In the genomic region with DNA sequence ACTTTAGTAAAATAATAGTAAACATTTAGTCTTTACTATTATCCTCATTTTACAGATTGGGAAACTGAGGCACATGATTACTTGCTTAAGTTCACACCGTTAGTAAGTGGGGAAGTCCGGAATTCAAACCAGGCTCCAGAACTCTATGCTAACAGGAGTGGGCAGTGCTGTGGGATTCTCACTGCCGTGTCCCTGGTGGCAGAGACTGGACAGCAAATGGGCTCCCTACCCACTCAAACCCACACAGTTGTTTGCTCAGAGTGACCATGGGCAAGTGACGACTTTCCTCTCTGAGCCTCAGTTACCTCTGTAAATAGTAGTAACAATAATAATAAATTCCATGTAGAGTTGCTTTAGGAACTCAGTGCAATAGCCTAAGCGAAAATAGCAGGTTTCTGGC, we compare ENCODE assay signal across 10 cellular contexts. TPM values are rescaled to one million over a fixed set of nuclear protein-coding genes. Genes with fewer than 3 reads are reported as not detected.
DNase-seq lines count a peak whose midpoint lies in the region; ATAC-seq and TF ChIP-seq lines count a peak whose summit lies in the region.
"Had no signal": no experiment of that assay in that cellular context is flagged by ENCODE, and none has a peak within 500 bp of the region (broad histone marks: within the 10 kb centered on the region; RNA-seq: fewer than 3 reads in every experiment).

No MANE protein-coding gene starts in this region.

- no peak for TF ChIP-seq POLR2A in IMR-90 (IDR thresholded peaks at IDR 0.05; ENCODE audit: low read depth, low read length)

- peak overlapping the region; percentile 37; the same call in 1 of the 2 replicates for H3K56ac ChIP-seq in IMR-90 (ENCODE audit: extremely low read depth, insufficient read depth, low read length)

- no peaks in the 10 kb centered on the region for H4K20me1 ChIP-seq in IMR-90 (ENCODE audit: insufficient read depth, low read length)

- H3K9ac ChIP-seq in IMR-90 (ENCODE audit: low read depth, low read length) (no peak overlapping the region), liver (ENCODE audit: low read depth in 1 of 2, low read length in 2 of 2) (peak overlapping the region in 1 of 2 donors; percentile 67), skeletal muscle tissue (ENCODE audit: low read depth in 1 of 3, low read length in 3 of 3) (peak overlapping the region in 2 of 3 donors; percentile 50 to 57)

- peak overlapping the region; percentile 83; the same call in 1 of the 2 replicates for H2BK120ac ChIP-seq in IMR-90 (ENCODE audit: low read depth, low read length)

- H2BK20ac ChIP-seq in IMR-90 (ENCODE audit: low read depth, low read length) = peak overlapping the region; percentile 53

- peak overlapping the region; percentile 54; the same call in 1 of the 2 replicates for H2AK5ac ChIP-seq in IMR-90 (ENCODE audit: low read depth, low read length)

- peaks cover 14% of the 10 kb centered on the region for H3K36me3 Mint-ChIP-seq in brain

- no peak overlapping the region for H3K4me2 ChIP-seq in IMR-90 (ENCODE audit: low read depth, low read length)

- H3K4me1 ChIP-seq in IMR-90 (ENCODE audit: control insufficient read depth, insufficient read depth, low read length) (peaks cover 9% of the 10 kb centered on the region), liver (ENCODE audit: control insufficient read depth in 4 of 4, insufficient read depth in 4 of 4, low read length in 3 of 4) (peaks cover 0 to 36% (median 30%) of the 10 kb centered on the region in 4 donors), skeletal muscle tissue (ENCODE audit: control insufficient read depth in 3 of 3, insufficient read depth in 3 of 3, low read length in 3 of 3) (peaks cover 3 to 7% (median 6%) of the 10 kb centered on the region in 3 donors), heart right ventricle (peaks cover 0 to 12% (median 4%) of the 10 kb centered on the region in 9 donors)

- peak overlapping the region; percentile 65 to 80 (median 74) for H3K4me3 Mint-ChIP-seq in brain
- H3K4me3 Mint-ChIP-seq: activated naive CD8-positive, alpha-beta T cell treated with anti-CD3 and anti-CD28 coated beads, Interleukin-2, amount 10 ng/mL, durations not matched to agents 7 days and 5 days had no signal

- H4K5ac ChIP-seq in IMR-90 (ENCODE audit: low read depth, low read length) = no peak overlapping the region

- H2AK9ac ChIP-seq in IMR-90 (replicated peaks; ENCODE audit: low read depth, low read length, poor library complexity) = no peak overlapping the region

- no peak for TF ChIP-seq RAD21 in IMR-90 (IDR thresholded peaks at IDR 0.05; ENCODE audit: low read length)
- no peak for TF ChIP-seq RAD21 in liver (IDR thresholded peaks at IDR 0.05)

- no peak overlapping the region for H2BK5ac ChIP-seq in IMR-90 (ENCODE audit: low read depth, low read length, poor library complexity, severe bottlenecking)

- peaks cover 51% of the 10 kb centered on the region for H3K4me1 Mint-ChIP-seq in brain

- TF ChIP-seq CTCF in IMR-90 (conservative IDR thresholded peaks at IDR 0.05; ENCODE audit: low read depth, low read length) (no peak), brain (conservative IDR thresholded peaks at IDR 0.05) (no peak), liver (IDR thresholded peaks at IDR 0.05; ENCODE audit: low read depth, low read length, missing input control) (no peak), heart right ventricle (IDR thresholded peaks at IDR 0.05) (no peak)

- peak overlapping the region; percentile 35; the same call in 1 of the 2 replicates for H3K4ac ChIP-seq in IMR-90 (ENCODE audit: low read depth, low read length)

- H3K9me3 Mint-ChIP-seq in brain = no peaks in the 10 kb centered on the region
- H3K9me3 Mint-ChIP-seq: activated naive CD8-positive, alpha-beta T cell treated with anti-CD3 and anti-CD28 coated beads, Interleukin-2, amount 10 ng/mL, durations not matched to agents 7 days and 5 days had no signal

- H3K9me3 ChIP-seq in IMR-90 (ENCODE audit: control insufficient read depth, insufficient read depth, low read length) (no peaks in the 10 kb centered on the region), liver (ENCODE audit: control insufficient read depth in 4 of 4, low read length in 3 of 4) (no peaks in the 10 kb centered on the region), skeletal muscle tissue (ENCODE audit: control insufficient read depth in 3 of 3, low read length in 3 of 3) (no peaks in the 10 kb centered on the region), heart right ventricle (no peaks in the 10 kb centered on the region)

- intact Hi-C loops in IMR-90 (cut with micrococcal nuclease) = loop anchor here (5.0 to 10.0 kb wide), 2 partner anchors 378 to 595 kb away; no protein-coding TSS in a partner anchor
- intact Hi-C loops in heart right ventricle (cut with DNase I) = loop anchor here in 7 of 10 donors (5.0 to 10.0 kb wide), 3 partner anchors 715 to 725 kb away; no protein-coding TSS in a partner anchor

- in situ Hi-C loops in IMR-90 (cut with MboI; ENCODE audit: low sequenced_read_pairs) = loop anchor here (5.0 to 10.0 kb wide), 2 partner anchors 498 to 725 kb away; no protein-coding TSS in a partner anchor

- H3K4me3 ChIP-seq in IMR-90 (ENCODE audit: insufficient read depth, low read depth, low read length) = no peak overlapping the region
- H3K4me3 ChIP-seq in liver (ENCODE audit: low read depth in 1 of 3, low read length in 3 of 3) = peak overlapping the region in 2 of 3 donors; percentile 21 to 46
- H3K4me3 ChIP-seq in skeletal muscle tissue (ENCODE audit: low read length in 3 of 3) = no peak overlapping the region
- peak overlapping the region in 3 of 10 donors; percentile 23 to 26 (median 26) for H3K4me3 ChIP-seq in heart right ventricle

- no peaks in the 10 kb centered on the region for H3K9me1 ChIP-seq in IMR-90 (ENCODE audit: insufficient read depth, low read length)

- H3K27ac ChIP-seq in IMR-90 (ENCODE audit: insufficient read depth, low read length) (no peak overlapping the region), liver (ENCODE audit: low read depth in 1 of 2, low read length in 2 of 2) (peak overlapping the region; percentile 39 to 71), skeletal muscle tissue (ENCODE audit: low read depth, low read length) (no peak overlapping the region), heart right ventricle (no peak overlapping the region)
- H3K27ac ChIP-seq: C4-2B had no signal

- CTCF ChIA-PET in IMR-90 (lab: Yijun Ruan, JAX) = interaction anchor here (1.0 to 1.7 kb wide), 2 partner anchors 332 to 470 kb away, joined by 3 read pairs; no protein-coding TSS in a partner anchor

- H3K27me3 Mint-ChIP-seq in brain = no peaks in the 10 kb centered on the region
- H3K27me3 Mint-ChIP-seq: activated naive CD8-positive, alpha-beta T cell treated with anti-CD3 and anti-CD28 coated beads, Interleukin-2, amount 10 ng/mL, durations not matched to agents 7 days and 5 days had no signal

- dilution Hi-C loops in IMR-90 (cut with HindIII; ENCODE audit: low sequenced_read_pairs, unreplicated experiment) = no loop called here

- POLR2A ChIA-PET in IMR-90 (lab: Charles Lee; ENCODE audit: unreplicated experiment) = no interaction called here

- peak overlapping the region; percentile 82 for H2AFZ ChIP-seq in IMR-90 (replicated peaks; ENCODE audit: low read length, poor library complexity)

- H3K36me3 ChIP-seq in IMR-90 (ENCODE audit: control insufficient read depth, insufficient read depth, low read length) = no peaks in the 10 kb centered on the region
- H3K36me3 ChIP-seq in liver (ENCODE audit: control insufficient read depth in 4 of 4, insufficient read depth in 3 of 4, low read depth in 1 of 4, low read length in 3 of 4) = no peaks in the 10 kb centered on the region
- H3K36me3 ChIP-seq in skeletal muscle tissue (ENCODE audit: control insufficient read depth in 3 of 3, insufficient read depth in 3 of 3, low read length in 3 of 3) = peaks cover 0 to 4% (median 0%) of the 10 kb centered on the region in 3 donors
- H3K36me3 ChIP-seq in heart right ventricle = peaks cover 0 to 4% (median 0%) of the 10 kb centered on the region in 9 donors

- no peak overlapping the region for H3K18ac ChIP-seq in IMR-90 (ENCODE audit: low read depth, low read length)

- H3K27me3 ChIP-seq in IMR-90 (ENCODE audit: control insufficient read depth, insufficient read depth, low read length) = no peaks in the 10 kb centered on the region
- H3K27me3 ChIP-seq in liver (ENCODE audit: control insufficient read depth in 4 of 4, insufficient read depth in 4 of 4, low read length in 3 of 4) = no peaks in the 10 kb centered on the region
- H3K27me3 ChIP-seq in skeletal muscle tissue (ENCODE audit: control insufficient read depth in 3 of 3, insufficient read depth in 3 of 3, low read length in 3 of 3) = no peaks in the 10 kb centered on the region
- no peaks in the 10 kb centered on the region for H3K27me3 ChIP-seq in heart right ventricle

- H4K8ac ChIP-seq in IMR-90 (ENCODE audit: low read depth in 2 of 2, low read length in 2 of 2) = peak overlapping the region; percentile 7 to 48; a peak in 2 of 4 replicates

- BruUV-seq in IMR-90 (replicated peaks; lab: Mats Ljungman, UMichigan) = no TSS peak

- no CpG with 5 or more reads among the region's 5 CpGs for WGBS in IMR-90 (ENCODE audit: extremely low coverage in 2 of 2, insufficient read length in 1 of 2), 2 experiments
- WGBS in liver = 49% methylated on average over 5 of the region's 5 CpGs
- WGBS in heart right ventricle, 2 donors = 63 to 80% methylated on average over 5 of the region's 5 CpGs

- no peaks in the 10 kb centered on the region for H3K79me1 ChIP-seq in IMR-90 (ENCODE audit: low read depth in 1 of 2, low read length in 2 of 2)

- DNase-seq in IMR-90 (no peak), heart right ventricle (no peak), medulla oblongata (ENCODE audit: extremely low spot score) (no peak)
- DNase-seq: NCI-H2029 treated with DMSO at 0.1 percent for 48 hours had no signal

- peak overlapping the region; percentile 55; the same call in 1 of the 2 replicates for H3K23ac ChIP-seq in IMR-90 (ENCODE audit: low read depth, low read length)

- peak overlapping the region; percentile 25; the same call in 1 of the 2 replicates for H4K91ac ChIP-seq in IMR-90 (ENCODE audit: insufficient read depth, low read depth, low read length)

- ATAC-seq in IMR-90 (ENCODE audit: low read depth) (no peak), heart right ventricle (no peak), HG03571 (IDR thresholded peaks at IDR 0.05; ENCODE audit: unreplicated experiment) (no peak)

- peak overlapping the region; percentile 31 for H3K14ac ChIP-seq in IMR-90 (replicated peaks; ENCODE audit: low read depth, low read length)

- H2BK15ac ChIP-seq in IMR-90 (ENCODE audit: low read depth, low read length) = peak overlapping the region; percentile 65; the same call in 2 of the 3 replicates

- peak overlapping the region in 3 of 5 experiments; percentile 65 to 94 (median 93) for H3K27ac Mint-ChIP-seq in brain
- H3K27ac Mint-ChIP-seq: activated naive CD8-positive, alpha-beta T cell treated with anti-CD3 and anti-CD28 coated beads, Interleukin-2, amount 10 ng/mL, durations not matched to agents 7 days and 5 days had no signal

RNA-seq across cellular contexts. Expression of gene MAIP1, which starts 24.0 kb away (rescaled TPM):
- total RNA-seq in IMR-90 (2012; rRNA removed) (16.8 and 18.3 TPM in 2 replicates), liver (10 to 100 TPM; 23.0 to 23.8 TPM), skeletal muscle tissue (15.1 TPM), heart right ventricle (10 to 100 TPM; 19.4 to 31.0 (median 27.0) TPM)
- polyA plus RNA-seq in IMR-90 (2012; rRNA removed) (14.2 and 15.0 TPM in 2 replicates), brain (ENCODE audit: insufficient read depth, low read depth, low replicate concordance) (15.8 TPM), liver (10 to 100 TPM; 33.4 to 40.2 TPM), heart right ventricle (10 to 100 TPM in 1 of 2 donors, 1 to 10 TPM in 1; 3.7 to 23.1 TPM)
- polyA plus RNA-seq in IMR-90 (2012; cell fraction: cytosol; rRNA removed) = 2.8 and 8.5 TPM in 2 replicates
- polyA plus RNA-seq in IMR-90 (2012; cell fraction: nucleus; rRNA removed; ENCODE audit: low replicate concordance) = 5.5 TPM in 2 replicates

RNA-seq across cellular contexts. Expression of gene TYW5, which starts 24.1 kb away (rescaled TPM):
- 3.8 and 6.9 TPM in 2 replicates for total RNA-seq in IMR-90 (2012; rRNA removed)
- 3.2 and 4.0 TPM in 2 replicates for polyA plus RNA-seq in IMR-90 (2012; rRNA removed)
- polyA plus RNA-seq in IMR-90 (2012; cell fraction: cytosol; rRNA removed) = 0.36 and 0.38 TPM in 2 replicates
- polyA plus RNA-seq in IMR-90 (2012; cell fraction: nucleus; rRNA removed; ENCODE audit: low replicate concordance) = 1.4 and 9.5 TPM in 2 replicates
- polyA plus RNA-seq in brain (ENCODE audit: insufficient read depth, low read depth, low replicate concordance) = 1.2 TPM
- total RNA-seq in liver = 1 to 10 TPM; 6.3 to 6.8 TPM
- polyA plus RNA-seq in liver = 1 to 10 TPM; 2.0 to 3.4 TPM
- 6.8 TPM for total RNA-seq in skeletal muscle tissue
- 1 to 10 TPM; 1.9 to 3.5 (median 2.8) TPM for total RNA-seq in heart right ventricle
- polyA plus RNA-seq in heart right ventricle = 1 to 10 TPM; 2.4 to 2.5 TPM

Comparison
In these comparisons a context has a peak if more than half of its experiments do, and no peak if none do; other contexts are left out.
1. H3K27ac ChIP-seq: peak in liver (2 of 2); none in IMR-90 (single experiment), skeletal muscle tissue (single experiment) and heart right ventricle (0 of 10).
2. H3K4me3 ChIP-seq: peak in liver (2 of 3); none in IMR-90 (single experiment) and skeletal muscle tissue (0 of 3).